ENCODE assay signal across 25 cellular contexts in genomic region chr5:165956854-165957253, GRCh38.
"Had no signal": no experiment of that assay in that cellular context is flagged by ENCODE, and none has a peak within 500 bp of the region (broad histone marks: within the 10 kb centered on the region; RNA-seq: fewer than 3 reads in every experiment).

No MANE protein-coding gene starts in this region.

- ATAC-seq: effector memory CD8-positive, alpha-beta T cell; esophagus mucosa; foreskin keratinocyte; gastrocnemius medialis; gastroesophageal sphincter; heart left ventricle; heart right ventricle had no signal

- H3K27me3 ChIP-seq: colonic mucosa, dorsolateral prefrontal cortex, esophagus muscularis mucosa, esophagus squamous epithelium, foreskin keratinocyte, gastrocnemius medialis, gastroesophageal sphincter, heart left ventricle, heart right ventricle had no signal

- H3K27ac Mint-ChIP-seq: dendritic cell treated with granulocyte-macrophage colony-stimulating factor and Interleukin-4, amounts not matched to agents 40 ng/mL and 50 ng/mL, for 4 days; effector memory CD8-positive, alpha-beta T cell; endodermal cell had no signal

- H3K27ac ChIP-seq: colonic mucosa, coronary artery, dorsolateral prefrontal cortex, epithelial cell of prostate, esophagus muscularis mucosa, esophagus squamous epithelium, foreskin keratinocyte, gastrocnemius medialis, gastroesophageal sphincter, heart left ventricle, heart right ventricle had no signal

- H3K4me1 ChIP-seq: colonic mucosa, esophagus muscularis mucosa, esophagus squamous epithelium, foreskin keratinocyte, gastrocnemius medialis, gastroesophageal sphincter, heart left ventricle, heart right ventricle had no signal

- DNase-seq: colonic mucosa; cortex of kidney; dermis blood vessel endothelial cell; dorsolateral prefrontal cortex; effector CD4-positive, alpha-beta T cell; effector CD8-positive, alpha-beta T cell; effector memory CD4-positive, alpha-beta T cell; effector memory CD8-positive, alpha-beta T cell; endodermal cell; erythroblast; esophagus squamous epithelium; foreskin fibroblast; foreskin keratinocyte; foreskin melanocyte; gastrocnemius medialis; glutamatergic neuron; head of caudate nucleus; heart right ventricle had no signal

- H3K36me3 ChIP-seq: colonic mucosa, esophagus muscularis mucosa, esophagus squamous epithelium, gastrocnemius medialis, gastroesophageal sphincter, heart left ventricle, heart right ventricle had no signal

- H3K4me1 Mint-ChIP-seq: endodermal cell had no signal

- H3K4me3 ChIP-seq: colonic mucosa, coronary artery, dorsolateral prefrontal cortex, esophagus muscularis mucosa, esophagus squamous epithelium, gastrocnemius medialis, gastroesophageal sphincter, heart left ventricle, heart right ventricle had no signal

- H3K9me3 ChIP-seq: colonic mucosa, esophagus muscularis mucosa, esophagus squamous epithelium, gastrocnemius medialis, gastroesophageal sphincter had no signal

- H3K9me3 Mint-ChIP-seq: dendritic cell treated with granulocyte-macrophage colony-stimulating factor and Interleukin-4, amounts not matched to agents 40 ng/mL and 50 ng/mL, for 4 days had no signal

- H3K4me3 Mint-ChIP-seq: dendritic cell treated with granulocyte-macrophage colony-stimulating factor and Interleukin-4, amounts not matched to agents 40 ng/mL and 50 ng/mL, for 4 days; effector memory CD8-positive, alpha-beta T cell; endodermal cell had no signal

- H3K27me3 Mint-ChIP-seq: dendritic cell treated with granulocyte-macrophage colony-stimulating factor and Interleukin-4, amounts not matched to agents 40 ng/mL and 50 ng/mL, for 4 days; effector memory CD8-positive, alpha-beta T cell had no signal
